10 cellular contexts compared by ENCODE assay signal in the genomic region with DNA sequence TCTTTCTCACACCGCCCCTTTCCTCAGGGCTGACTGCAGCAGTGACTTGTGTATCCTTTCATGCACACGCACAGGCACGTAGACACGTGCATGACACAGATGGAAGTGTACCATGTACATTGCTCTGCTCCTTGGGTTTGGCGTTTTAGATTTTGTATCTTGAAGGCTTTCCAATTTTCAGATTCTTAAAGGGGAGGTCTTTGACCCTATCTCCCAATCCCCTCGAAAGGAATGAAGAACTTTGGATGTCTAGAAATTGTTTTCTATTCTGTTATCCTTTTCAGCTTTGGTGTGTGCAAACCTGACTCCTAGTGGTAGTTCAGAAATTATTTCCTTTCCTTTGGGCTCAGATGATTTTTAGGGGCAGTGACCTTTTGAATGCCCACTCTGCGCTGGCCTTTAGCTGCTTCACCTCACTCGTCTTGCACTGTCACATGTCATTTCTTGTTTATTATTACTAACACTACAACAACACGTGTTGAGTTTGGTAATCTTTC.
DNase-seq lines count a peak whose midpoint lies in the region; ATAC-seq and TF ChIP-seq lines count a peak whose summit lies in the region.
"Had no signal": no experiment of that assay in that cellular context is flagged by ENCODE, and none has a peak within 500 bp of the region (broad histone marks: within the 10 kb centered on the region; RNA-seq: fewer than 3 reads in every experiment).

No MANE protein-coding gene starts in this region.

- H3K9me3 ChIP-seq in heart right ventricle (no peaks in the 10 kb centered on the region), right atrium auricular region (no peaks in the 10 kb centered on the region), upper lobe of left lung (no peaks in the 10 kb centered on the region)
- H3K9me3 ChIP-seq: SJSA1 had no signal

- H3K36me3 ChIP-seq in heart right ventricle (no peaks in the 10 kb centered on the region), right atrium auricular region (no peaks in the 10 kb centered on the region), upper lobe of left lung (no peaks in the 10 kb centered on the region)
- H3K36me3 ChIP-seq: SJSA1 had no signal

- ATAC-seq in heart right ventricle (no peak), upper lobe of left lung (ENCODE audit: low FRiP score in 2 of 2) (peak in 1 of 2 donors; percentile 26), HG03442 (IDR thresholded peaks at IDR 0.05; ENCODE audit: unreplicated experiment) (no peak), GM19395 (IDR thresholded peaks at IDR 0.05; ENCODE audit: unreplicated experiment) (no peak)

- WGBS in heart right ventricle, 2 donors = 60 to 76% methylated on average over 9 of the region's 9 CpGs
- 71% methylated on average over 9 of the region's 9 CpGs for WGBS in upper lobe of left lung, 2 donors

- no peak for TF ChIP-seq POLR2A in upper lobe of left lung (IDR thresholded peaks at IDR 0.05)

- H3K4me1 ChIP-seq in heart right ventricle (peaks cover 0 to 11% (median 4%) of the 10 kb centered on the region in 9 donors), right atrium auricular region (no peaks in the 10 kb centered on the region), upper lobe of left lung (peaks cover 0 to 7% (median 6%) of the 10 kb centered on the region in 4 donors)

- in situ Hi-C loops in SK-MEL-5 (cut with HindIII; ENCODE audit: low pct_unique_long_range_greater_than_20kb, low sequenced_read_pairs) = no loop called here

- no peak overlapping the region for H3K4me3 ChIP-seq in heart right ventricle
- H3K4me3 ChIP-seq in right atrium auricular region = no peak overlapping the region
- no peak overlapping the region for H3K4me3 ChIP-seq in fibroblast of villous mesenchyme (ENCODE audit: low read depth, low read length)
- no peak overlapping the region for H3K4me3 ChIP-seq in upper lobe of left lung
- H3K4me3 ChIP-seq: SJSA1 had no signal

- no peaks in the 10 kb centered on the region for H3K27me3 ChIP-seq in heart right ventricle
- no peaks in the 10 kb centered on the region for H3K27me3 ChIP-seq in right atrium auricular region
- no peaks in the 10 kb centered on the region for H3K27me3 ChIP-seq in upper lobe of left lung
- H3K27me3 ChIP-seq: SJSA1 had no signal

- no peak for TF ChIP-seq EP300 in upper lobe of left lung (IDR thresholded peaks at IDR 0.05)

- DNase-seq in heart right ventricle (no peak), right atrium auricular region (ENCODE audit: low spot score) (no peak), SK-MEL-5 (ENCODE audit: low read depth, low spot score) (peak; percentile 65), fibroblast of villous mesenchyme (ENCODE audit: low read depth) (peak; percentile 18), upper lobe of left lung (no peak), NCI-H1417 (lab: John Stamatoyannopoulos, UW) (no peak)
- DNase-seq: stimulated activated CD4-positive, alpha-beta T cell treated with anti-CD3 and anti-CD28 coated beads, Interleukin-12 subunit alpha, Interleukin-12 subunit beta, amount 100 ng/mL, for 4 hours had no signal

- intact Hi-C loops in heart right ventricle (cut with DNase I) = loop anchor here in 3 of 10 donors (10.0 kb wide), 4 partner anchors 370 to 480 kb away; no protein-coding TSS in a partner anchor

- TF ChIP-seq CTCF in heart right ventricle (IDR thresholded peaks at IDR 0.05) = peak in 7 of 9 donors; percentile 27 to 60 (median 46)
- TF ChIP-seq CTCF in right atrium auricular region (IDR thresholded peaks at IDR 0.05) = peak in 1 of 2 donors; percentile 62
- TF ChIP-seq CTCF in fibroblast of villous mesenchyme (IDR thresholded peaks at IDR 0.05; ENCODE audit: insufficient read depth, low read depth, low read length) = peak; percentile 53
- TF ChIP-seq CTCF in upper lobe of left lung (IDR thresholded peaks at IDR 0.05) = peak in 5 of 6 experiments; percentile 14 to 41 (median 30)

- H3K27ac ChIP-seq in heart right ventricle (no peak overlapping the region), right atrium auricular region (no peak overlapping the region), upper lobe of left lung (no peak overlapping the region)
- H3K27ac ChIP-seq: SJSA1 had no signal

Comparison
In these comparisons a context has a peak if more than half of its experiments do, and no peak if none do; other contexts are left out.
1. DNase-seq: peak in SK-MEL-5 (single experiment) and fibroblast of villous mesenchyme (single experiment); none in heart right ventricle (0 of 2), right atrium auricular region (single experiment), upper lobe of left lung (0 of 2) and NCI-H1417 (0 of 3).